7 cellular contexts compared by ENCODE assay signal in the genomic region with DNA sequence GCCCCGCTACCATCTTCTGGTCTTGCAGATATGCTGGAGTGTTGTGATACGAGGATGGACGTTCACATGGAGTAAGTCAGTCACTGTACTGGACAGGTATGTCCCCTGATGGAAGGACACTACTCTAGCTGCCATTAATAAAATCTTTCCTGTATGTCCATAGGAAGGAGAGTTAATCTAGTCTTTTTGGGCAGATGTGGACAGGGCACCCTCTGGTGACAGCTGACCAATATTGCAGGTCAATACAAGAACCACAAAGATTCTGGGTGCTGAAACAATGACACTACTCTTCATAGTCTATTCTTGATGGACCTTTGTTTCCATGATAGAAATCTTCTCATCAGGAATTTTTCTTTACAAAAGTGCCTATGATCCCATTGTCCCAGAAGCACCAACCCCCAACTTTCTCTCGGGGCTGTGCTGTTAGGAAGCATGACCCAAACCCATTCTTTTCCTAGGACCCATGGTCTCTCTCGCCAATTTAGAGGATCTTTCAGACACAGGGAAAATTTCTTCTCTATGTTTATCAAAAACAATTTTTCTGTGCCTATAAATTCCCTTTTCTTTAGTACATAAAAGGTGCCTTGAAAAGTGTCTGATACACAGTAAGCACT.
A peak's percentile ranks its signal among the peaks of the same experiment; 100 is the strongest.
DNase-seq lines count a peak whose midpoint lies in the region; ATAC-seq and TF ChIP-seq lines count a peak whose summit lies in the region.

No MANE protein-coding gene starts in this region.

- H3K4me3 Mint-ChIP-seq in activated naive CD8-positive, alpha-beta T cell treated with anti-CD3 and anti-CD28 coated beads for 36 hours = no peak overlapping the region

- in situ Hi-C loops in GM13977 (cut with MboI; ENCODE audit: low pct_unique_long_range_greater_than_20kb, low sequenced_read_pairs, unreplicated experiment) = no loop called here

- no peaks in the 10 kb centered on the region for H3K36me3 ChIP-seq in right lobe of liver

- H3K27me3 Mint-ChIP-seq in activated naive CD8-positive, alpha-beta T cell treated with anti-CD3 and anti-CD28 coated beads for 36 hours = no peaks in the 10 kb centered on the region

- H3K4me1 ChIP-seq in right lobe of liver = no peaks in the 10 kb centered on the region

- no peak overlapping the region for H3K27ac ChIP-seq in right lobe of liver
- H3K27ac ChIP-seq in caudate nucleus (ENCODE audit: low read depth, low read length) = no peak overlapping the region

- DNase-seq in GM13977 (ENCODE audit: low spot score) (peak; percentile 20), right lobe of liver (peak in 1 of 3 donors; percentile 43), caudate nucleus (lab: John Stamatoyannopoulos, UW) (no peak), omental fat pad (ENCODE audit: low spot score) (no peak), 8988T (no peak)
- DNase-seq in activated naive CD8-positive, alpha-beta T cell treated with anti-CD3 and anti-CD28 coated beads for 36 hours = peak; percentile 1

- ATAC-seq in HG03378 (IDR thresholded peaks at IDR 0.05; ENCODE audit: unreplicated experiment) (peak; percentile 52), right lobe of liver (peak in 3 of 4 donors; percentile 49 to 65 (median 58)), omental fat pad (ENCODE audit: low FRiP score) (no peak)

- H3K27me3 ChIP-seq in right lobe of liver = no peaks in the 10 kb centered on the region

- H3K9me3 ChIP-seq in right lobe of liver = no peaks in the 10 kb centered on the region

- TF ChIP-seq POLR2A in right lobe of liver (IDR thresholded peaks at IDR 0.05) = no peak

- H3K36me3 Mint-ChIP-seq in activated naive CD8-positive, alpha-beta T cell treated with anti-CD3 and anti-CD28 coated beads for 36 hours = no peaks in the 10 kb centered on the region

- TF ChIP-seq CTCF in GM13977 (IDR thresholded peaks at IDR 0.05; ENCODE audit: extremely low read depth, insufficient read depth, missing control alignments) (peak; percentile 57), right lobe of liver (IDR thresholded peaks at IDR 0.05) (peak; percentile 28 to 50 (median 40)), omental fat pad (IDR thresholded peaks at IDR 0.05) (no peak)

- H3K9me3 Mint-ChIP-seq in activated naive CD8-positive, alpha-beta T cell treated with anti-CD3 and anti-CD28 coated beads for 36 hours = no peaks in the 10 kb centered on the region

- WGBS in right lobe of liver (ENCODE audit: insufficient coverage, low coverage, low lambda C conversion rate, missing lambda C conversion rate) = 82% methylated on average over 5 of the region's 5 CpGs

- H3K4me1 Mint-ChIP-seq in activated naive CD8-positive, alpha-beta T cell treated with anti-CD3 and anti-CD28 coated beads for 36 hours = no peaks in the 10 kb centered on the region

- H3K27ac Mint-ChIP-seq in activated naive CD8-positive, alpha-beta T cell treated with anti-CD3 and anti-CD28 coated beads for 36 hours = no peak overlapping the region

- intact Hi-C loops in right lobe of liver (cut with DNase I) = no loop called here

- no peak overlapping the region for H3K4me3 ChIP-seq in right lobe of liver

Comparison
In these comparisons a context has a peak if more than half of its experiments do, and no peak if none do; other contexts are left out.
1. DNase-seq: peak in GM13977 (single experiment) and activated naive CD8-positive, alpha-beta T cell treated with anti-CD3 and anti-CD28 coated beads for 36 hours (single experiment); none in caudate nucleus (0 of 61), omental fat pad (single experiment) and 8988T (single experiment).
2. CTCF ChIP-seq: peak in GM13977 (single experiment) and right lobe of liver (4 of 4); none in omental fat pad (0 of 3).